8 cellular contexts compared by ENCODE assay signal in genomic region chr6:43269273-43270007, GRCh38. TPM values are rescaled to one million over a fixed set of nuclear protein-coding genes. Genes with fewer than 3 reads are reported as not detected.
DNase-seq lines count a peak whose midpoint lies in the region; ATAC-seq and TF ChIP-seq lines count a peak whose summit lies in the region.

No MANE protein-coding gene starts in this region.

- peaks cover 14% of the 10 kb centered on the region for H3K4me1 ChIP-seq in HUES48 (ENCODE audit: control insufficient read depth, insufficient read depth, low read length)
- peaks cover 0 to 35% (median 15%) of the 10 kb centered on the region in 3 donors for H3K4me1 ChIP-seq in gastroesophageal sphincter
- H3K4me1 ChIP-seq in gastrocnemius medialis = peaks cover 0 to 8% of the 10 kb centered on the region in 2 donors

- ATAC-seq in gastroesophageal sphincter = peak; percentile 46
- ATAC-seq in gastrocnemius medialis = no peak
- no peak for ATAC-seq in GM18498 (IDR thresholded peaks at IDR 0.05; ENCODE audit: unreplicated experiment)
- ATAC-seq in HG02852 (IDR thresholded peaks at IDR 0.05; ENCODE audit: unreplicated experiment) = no peak

- H3K27ac ChIP-seq in HUES48 (ENCODE audit: low read depth, low read length) (no peak overlapping the region), gastroesophageal sphincter (peak overlapping the region in 3 of 4 donors; percentile 79 to 80 (median 80)), gastrocnemius medialis (no peak overlapping the region)

- H3K27me3 ChIP-seq in HUES48 (ENCODE audit: control insufficient read depth, insufficient read depth, low read length) (peaks cover 64% of the 10 kb centered on the region), gastroesophageal sphincter (peaks cover 9% of the 10 kb centered on the region), gastrocnemius medialis (peaks cover 16 to 20% (median 19%) of the 10 kb centered on the region in 3 donors)

- DNase-seq in activated T-cell treated with anti-CD3 and anti-CD28 coated beads for 24 hours (ENCODE audit: low read depth) (peak; percentile 30), gastrocnemius medialis (no peak), HPDE6-E6E7 (ENCODE audit: extremely low spot score) (no peak), SW 1271 (lab: John Stamatoyannopoulos, UW) (no peak)

- H3K9me3 ChIP-seq in HUES48 (ENCODE audit: control insufficient read depth, insufficient read depth, low read length) (no peaks in the 10 kb centered on the region), gastroesophageal sphincter (no peaks in the 10 kb centered on the region), gastrocnemius medialis (no peaks in the 10 kb centered on the region)

- TF ChIP-seq POLR2A in gastroesophageal sphincter (IDR thresholded peaks at IDR 0.05) (no peak), gastrocnemius medialis (IDR thresholded peaks at IDR 0.05) (no peak)

- H3K36me3 ChIP-seq in HUES48 (ENCODE audit: control insufficient read depth, insufficient read depth, low read length) (no peaks in the 10 kb centered on the region), gastroesophageal sphincter (no peaks in the 10 kb centered on the region), gastrocnemius medialis (no peaks in the 10 kb centered on the region)

- intact Hi-C loops in gastrocnemius medialis (cut with DNase I; ENCODE audit: low total_unique reads) = no loop called here

- H3K4me3 ChIP-seq in HUES48 (ENCODE audit: low read depth, low read length) = peak overlapping the region; percentile 42; the same call in 1 of the 2 replicates
- H3K4me3 ChIP-seq in gastroesophageal sphincter = peak overlapping the region; percentile 17 to 48
- peak overlapping the region; percentile 25 to 50 (median 38) for H3K4me3 ChIP-seq in gastrocnemius medialis

- TF ChIP-seq CTCF in gastroesophageal sphincter (IDR thresholded peaks at IDR 0.05) (no peak), gastrocnemius medialis (IDR thresholded peaks at IDR 0.05 in 4 of 5, conservative IDR thresholded peaks at IDR 0.05 in 1 of 5) (no peak)

- TF ChIP-seq EP300 in gastroesophageal sphincter (IDR thresholded peaks at IDR 0.05) = no peak

- in situ Hi-C loops in gastrocnemius medialis (cut with MboI; ENCODE audit: low sequenced_read_pairs in 4 of 4) = no loop called here

- WGBS in gastroesophageal sphincter (ENCODE audit: low coverage in 1 of 2), 2 donors = 0 to 25% methylated on average over 2 to 6 of the region's 44 CpGs

- H3K9ac ChIP-seq in HUES48 (ENCODE audit: low read depth, low read length) = no peak overlapping the region

RNA-seq across cellular contexts. Expression of gene TTBK1, which starts 26.2 kb away (rescaled TPM):
- total RNA-seq in gastroesophageal sphincter (under 1 TPM in 2 of 4 donors, not detected in 2; 0.08 to 0.20 TPM), gastrocnemius medialis (under 1 TPM in 1 of 4 donors, not detected in 3; 0.04 TPM)

RNA-seq across cellular contexts. Expression of gene SLC22A7, which starts 28.6 kb away (rescaled TPM):
- not detected for total RNA-seq in gastroesophageal sphincter
- under 1 TPM in 1 of 4 donors, not detected in 3; 0.42 TPM for total RNA-seq in gastrocnemius medialis

RNA-seq across cellular contexts. Expression of gene CRIP3, which starts 39.2 kb away (rescaled TPM):
- not detected for total RNA-seq in gastroesophageal sphincter
- total RNA-seq in gastrocnemius medialis = under 1 TPM in 1 of 4 donors, not detected in 3; 0.68 TPM

RNA-seq across cellular contexts. Expression of gene DNPH1, which starts 40.2 kb away (rescaled TPM):
- 10 to 100 TPM; 66.5 to 95.0 (median 86.6) TPM for total RNA-seq in gastroesophageal sphincter
- total RNA-seq in gastrocnemius medialis = 10 to 100 TPM; 42.3 to 87.6 (median 69.2) TPM

Comparison
In these comparisons a context has a peak if more than half of its experiments do, and no peak if none do; other contexts are left out.
1. H3K27ac ChIP-seq: peak in gastroesophageal sphincter (3 of 4); none in HUES48 (single experiment) and gastrocnemius medialis (0 of 4).
2. Peak in every context shown above with its lines, with median percentiles within 50 percentile points of each other: H3K4me3 ChIP-seq.